In the genomic region with DNA sequence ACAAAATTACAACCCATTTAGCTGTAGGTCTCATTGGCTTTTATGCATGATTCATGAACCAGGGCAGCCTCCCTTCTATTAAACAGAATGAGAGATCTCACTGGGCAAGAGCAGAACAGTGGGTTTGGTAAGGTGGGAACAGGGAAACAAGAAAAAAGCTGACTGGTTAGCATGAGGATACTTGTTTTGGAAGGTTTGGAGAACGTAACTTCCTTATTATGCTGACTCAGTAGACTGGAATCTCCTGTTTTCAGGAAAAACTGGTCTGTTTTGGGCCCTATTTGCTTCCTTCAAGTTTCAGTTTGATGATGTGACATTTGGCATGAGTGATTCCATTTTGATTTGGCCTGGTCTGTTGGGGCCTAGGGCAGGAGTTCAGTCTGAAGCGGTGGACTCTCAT, we compare ENCODE assay signal across 20 cellular contexts.
DNase-seq lines count a peak whose midpoint lies in the region; ATAC-seq and TF ChIP-seq lines count a peak whose summit lies in the region.
"Had no signal": no experiment of that assay in that cellular context is flagged by ENCODE, and none has a peak within 500 bp of the region (broad histone marks: within the 10 kb centered on the region; RNA-seq: fewer than 3 reads in every experiment).

No MANE protein-coding gene starts in this region.

- no TSS peak for BruUV-seq in MCF 10A (replicated peaks; lab: Mats Ljungman, UMichigan)

- no peak overlapping the region for H3K4me3 Mint-ChIP-seq in MCF 10A (ENCODE audit: unreplicated experiment)
- H3K4me3 Mint-ChIP-seq in chondrocyte (ENCODE audit: unreplicated experiment) = no peak overlapping the region
- H3K4me3 Mint-ChIP-seq: activated naive CD8-positive, alpha-beta T cell treated with anti-CD3 and anti-CD28 coated beads, Interleukin-2, amount 10 ng/mL, durations not matched to agents 7 days and 5 days; activated T-cell treated with anti-CD3 and anti-CD28 coated beads, Interleukin-2, amount 50 U/mL, for 4 hours; CD4-positive, CD25-positive, alpha-beta regulatory T cell; central memory CD8-positive, alpha-beta T cell; memory B cell; neural crest cell had no signal

- peak; percentile 49 for ATAC-seq in left lung
- peak in 1 of 2 donors; percentile 27 for ATAC-seq in upper lobe of left lung (ENCODE audit: low FRiP score in 2 of 2)
- ATAC-seq in GM21381 (IDR thresholded peaks at IDR 0.05; ENCODE audit: unreplicated experiment) = no peak
- ATAC-seq: activated T-cell treated with anti-CD3 and anti-CD28 coated beads, Interleukin-2, amount 50 U/mL, for 4 hours had no signal

- H3K27ac ChIP-seq in breast epithelium (peak overlapping the region; percentile 7 to 43), epithelial cell of prostate (peak overlapping the region; percentile 62), left lung (peak overlapping the region in 1 of 2 donors; percentile 49), upper lobe of left lung (peak overlapping the region in 3 of 4 donors; percentile 14 to 65 (median 26))

- intact Hi-C loops in breast epithelium (cut with DNase I; ENCODE audit: low total_unique reads) = no loop called here
- intact Hi-C loops in MCF 10A (cut with micrococcal nuclease) = no loop called here
- intact Hi-C loops in left lung (cut with DNase I) = no loop called here

- WGBS in upper lobe of left lung, 2 donors = 62 to 74% methylated on average over 2 of the region's 2 CpGs

- peaks cover 17% of the 10 kb centered on the region for H3K9me3 Mint-ChIP-seq in MCF 10A (ENCODE audit: unreplicated experiment)
- peaks cover 19% of the 10 kb centered on the region for H3K9me3 Mint-ChIP-seq in chondrocyte (ENCODE audit: low read depth)
- H3K9me3 Mint-ChIP-seq: activated naive CD8-positive, alpha-beta T cell treated with anti-CD3 and anti-CD28 coated beads, Interleukin-2, amount 10 ng/mL, durations not matched to agents 7 days and 5 days; central memory CD8-positive, alpha-beta T cell had no signal

- H3K4me1 Mint-ChIP-seq in MCF 10A (ENCODE audit: insufficient read depth, unreplicated experiment) = no peaks in the 10 kb centered on the region
- peaks cover 21% of the 10 kb centered on the region for H3K4me1 Mint-ChIP-seq in chondrocyte (ENCODE audit: low read depth)
- H3K4me1 Mint-ChIP-seq: activated naive CD8-positive, alpha-beta T cell treated with anti-CD3 and anti-CD28 coated beads, Interleukin-2, amount 10 ng/mL, durations not matched to agents 7 days and 5 days; CD4-positive, CD25-positive, alpha-beta regulatory T cell; central memory CD8-positive, alpha-beta T cell; memory B cell had no signal

- H3K36me3 Mint-ChIP-seq in MCF 10A (ENCODE audit: insufficient read depth, unreplicated experiment) = no peaks in the 10 kb centered on the region
- H3K36me3 Mint-ChIP-seq in chondrocyte (ENCODE audit: low read depth) = no peaks in the 10 kb centered on the region
- H3K36me3 Mint-ChIP-seq: activated naive CD8-positive, alpha-beta T cell treated with anti-CD3 and anti-CD28 coated beads, Interleukin-2, amount 10 ng/mL, durations not matched to agents 7 days and 5 days; CD4-positive, CD25-positive, alpha-beta regulatory T cell; memory B cell had no signal

- H3K27me3 ChIP-seq in breast epithelium = no peaks in the 10 kb centered on the region
- H3K27me3 ChIP-seq in left lung = no peaks in the 10 kb centered on the region
- no peaks in the 10 kb centered on the region for H3K27me3 ChIP-seq in upper lobe of left lung

- no peak for TF ChIP-seq EP300 in upper lobe of left lung (IDR thresholded peaks at IDR 0.05)

- POLR2A ChIA-PET in MCF 10A (lab: Yijun Ruan, JAX) = no interaction called here

- DNase-seq in breast epithelium (ENCODE audit: low spot score in 2 of 2) (no peak), MCF 10A (ENCODE audit: unreplicated experiment) (no peak), epithelial cell of prostate (ENCODE audit: low read depth, low spot score) (peak; percentile 73), left lung (no peak), upper lobe of left lung (no peak), chondrocyte (ENCODE audit: low spot score) (no peak), NCI-H82 treated with DMSO at 0.1 percent for 48 hours (lab: John Stamatoyannopoulos, UW; ENCODE audit: unreplicated experiment) (no peak)
- DNase-seq: 8988T; activated CD4-positive, alpha-beta T cell treated with anti-CD3 and anti-CD28 coated beads, Interleukin-2, amount 50 U/mL, for 48 hours; activated naive CD8-positive, alpha-beta T cell treated with anti-CD3 and anti-CD28 coated beads, Interleukin-2, amount 10 ng/mL, durations not matched to agents 7 days and 5 days; activated T-cell treated with anti-CD3 and anti-CD28 coated beads, Interleukin-2, amount 50 U/mL, for 4 hours; CD4-positive, CD25-positive, alpha-beta regulatory T cell; DMS79 treated with DMSO at 0.1 percent for 48 hours; H7; NCI-H187; substantia nigra had no signal

- H3K9me3 ChIP-seq in breast epithelium (no peaks in the 10 kb centered on the region), left lung (peaks cover 0 to under 1% of the 10 kb centered on the region in 2 donors), upper lobe of left lung (no peaks in the 10 kb centered on the region)

- TF ChIP-seq CTCF in breast epithelium (IDR thresholded peaks at IDR 0.05) = no peak
- TF ChIP-seq CTCF in MCF 10A (IDR thresholded peaks at IDR 0.05; ENCODE audit: unreplicated experiment) = no peak
- TF ChIP-seq CTCF in left lung (IDR thresholded peaks at IDR 0.05) = no peak
- TF ChIP-seq CTCF in upper lobe of left lung (IDR thresholded peaks at IDR 0.05) = no peak
- no peak for TF ChIP-seq CTCF in chondrocyte (IDR thresholded peaks at IDR 0.05)

- H3K27ac Mint-ChIP-seq in MCF 10A (ENCODE audit: low read depth, unreplicated experiment) (no peak overlapping the region), chondrocyte (ENCODE audit: unreplicated experiment) (no peak overlapping the region)
- H3K27ac Mint-ChIP-seq: activated naive CD8-positive, alpha-beta T cell treated with anti-CD3 and anti-CD28 coated beads, Interleukin-2, amount 10 ng/mL, durations not matched to agents 7 days and 5 days; CD4-positive, CD25-positive, alpha-beta regulatory T cell; memory B cell had no signal

- no peak for TF ChIP-seq POLR2A in breast epithelium (IDR thresholded peaks at IDR 0.05)
- TF ChIP-seq POLR2A in upper lobe of left lung (IDR thresholded peaks at IDR 0.05) = no peak

- H3K36me3 ChIP-seq in breast epithelium (no peaks in the 10 kb centered on the region), left lung (no peaks in the 10 kb centered on the region), upper lobe of left lung (no peaks in the 10 kb centered on the region)

- H3K4me1 ChIP-seq in breast epithelium = no peaks in the 10 kb centered on the region
- peaks cover 0 to 5% of the 10 kb centered on the region in 2 donors for H3K4me1 ChIP-seq in left lung
- H3K4me1 ChIP-seq in upper lobe of left lung = no peaks in the 10 kb centered on the region

- CTCF ChIA-PET in MCF 10A (lab: Yijun Ruan, JAX) = no interaction called here

- no peak overlapping the region for H3K4me3 ChIP-seq in breast epithelium
- no peak overlapping the region for H3K4me3 ChIP-seq in left lung
- no peak overlapping the region for H3K4me3 ChIP-seq in upper lobe of left lung

- H3K27me3 Mint-ChIP-seq in MCF 10A (ENCODE audit: insufficient read depth, unreplicated experiment) (no peaks in the 10 kb centered on the region), chondrocyte (ENCODE audit: low read depth) (no peaks in the 10 kb centered on the region)
